ENCODE assay signal across 8 cellular contexts in genomic region chr16:4182581-4183257, GRCh38. TPM values are rescaled to one million over a fixed set of nuclear protein-coding genes. Genes with fewer than 3 reads are reported as not detected.
DNase-seq lines count a peak whose midpoint lies in the region; ATAC-seq and TF ChIP-seq lines count a peak whose summit lies in the region.

No MANE protein-coding gene starts in this region.

- H3K4ac ChIP-seq in H9 (ENCODE audit: low read depth, low read length), result no peak overlapping the region; the same call in 1 of the 2 replicates

- no peak overlapping the region for H3K56ac ChIP-seq in H9 (ENCODE audit: insufficient read length, low read depth, low read length)

- H3K9me3 Mint-ChIP-seq in H9 (no peaks in the 10 kb centered on the region), neural progenitor cell (no peaks in the 10 kb centered on the region)

- peak overlapping the region; percentile 73 to 85 for H3K4me3 Mint-ChIP-seq in H9
- H3K4me3 Mint-ChIP-seq in neural progenitor cell, result peak overlapping the region; percentile 86

- no peak overlapping the region for H2BK5ac ChIP-seq in H9 (ENCODE audit: insufficient read length, low read length)

- no peak overlapping the region for H3K27ac ChIP-seq in H9 (ENCODE audit: insufficient read length, low read depth, low read length)
- H3K27ac ChIP-seq in neural progenitor cell, result no peak overlapping the region

- H3K4me1 Mint-ChIP-seq in H9 (peaks cover 4 to 6% of the 10 kb centered on the region in 2 experiments), neural progenitor cell (peaks cover 4% of the 10 kb centered on the region)

- H3K4me2 ChIP-seq in H9 (ENCODE audit: insufficient read depth, insufficient read length, low read length), result peak overlapping the region; percentile 86
- H3K4me2 ChIP-seq in neural progenitor cell, result peak overlapping the region; percentile 79

- H3K23me2 ChIP-seq in H9 (ENCODE audit: insufficient read length, low read depth, low read length, poor library complexity, severe bottlenecking), result peaks cover 8% of the 10 kb centered on the region

- H2AK5ac ChIP-seq in H9 (ENCODE audit: insufficient read length, low read length), result no peak overlapping the region

- WGBS in H9 (ENCODE audit: extremely low coverage, insufficient read length, low lambda C conversion rate), result no CpG with 5 or more reads among the region's 24 CpGs

- DNase-seq in GM04504 (ENCODE audit: low read depth) (peak; percentile 48), H9 (no peak), NOMO-1 treated with dmso at 0.1 percent for 144 hours (lab: John Stamatoyannopoulos, UW; ENCODE audit: unreplicated experiment) (peak; percentile 81), dermis microvascular lymphatic vessel endothelial cell (ENCODE audit: low read depth in 2 of 2) (peak; percentile 10 to 36), neural progenitor cell (ENCODE audit: low spot score) (no peak), HuH-7 (ENCODE audit: low spot score) (no peak), NCI-H2196 (lab: John Stamatoyannopoulos, UW; ENCODE audit: unreplicated experiment) (no peak)

- no peak overlapping the region for H3K14ac ChIP-seq in H9 (ENCODE audit: insufficient read depth, low read length)

- H3K9me3 ChIP-seq in H9 (ENCODE audit: control insufficient read depth, low read depth, low read length) (no peaks in the 10 kb centered on the region), neural progenitor cell (ENCODE audit: low read depth) (no peaks in the 10 kb centered on the region)

- H3K18ac ChIP-seq in H9 (ENCODE audit: insufficient read length, low read depth, low read length), result no peak overlapping the region

- no peak overlapping the region for H2AFZ ChIP-seq in H9 (ENCODE audit: low read length)
- H2AFZ ChIP-seq in neural progenitor cell (replicated peaks), result peak overlapping the region; percentile 84

- no peak overlapping the region for H2BK20ac ChIP-seq in H9 (ENCODE audit: low read depth, low read length, poor library complexity, severe bottlenecking)

- H4K91ac ChIP-seq in H9 (ENCODE audit: insufficient read length, low read depth, low read length), result no peak overlapping the region

- H3K79me2 ChIP-seq in H9 (ENCODE audit: insufficient read depth, low read length), result no peaks in the 10 kb centered on the region
- no peaks in the 10 kb centered on the region for H3K79me2 ChIP-seq in neural progenitor cell (ENCODE audit: low read depth)

- H3F3A ChIP-seq in neural progenitor cell (ENCODE audit: low read depth), result peaks cover 30% of the 10 kb centered on the region

- peak overlapping the region; percentile 70 for H3K4me3 ChIP-seq in neural progenitor cell

- H4K20me1 ChIP-seq in H9 (ENCODE audit: control insufficient read depth, insufficient read depth, insufficient read length) (no peaks in the 10 kb centered on the region), neural progenitor cell (ENCODE audit: low read depth) (no peaks in the 10 kb centered on the region)

- TF ChIP-seq CTCF in H9 (conservative IDR thresholded peaks at IDR 0.05) (no peak), neural progenitor cell (IDR thresholded peaks at IDR 0.05) (no peak)

- no peak for ATAC-seq in HG03520 (IDR thresholded peaks at IDR 0.05; ENCODE audit: unreplicated experiment)

- H2BK15ac ChIP-seq in H9 (ENCODE audit: low read depth, low read length), result no peak overlapping the region

- peak overlapping the region in 2 of 3 experiments; percentile 61 to 64; a peak in 3 of 7 replicates for H3K27ac Mint-ChIP-seq in H9
- H3K27ac Mint-ChIP-seq in neural progenitor cell, result no peak overlapping the region

- no peak overlapping the region for H3K9ac ChIP-seq in H9 (ENCODE audit: extremely low read depth, insufficient read length, low read length)
- H3K9ac ChIP-seq in neural progenitor cell, result no peak overlapping the region

- H3K36me3 Mint-ChIP-seq in H9 (ENCODE audit: insufficient read depth in 1 of 3, low read depth in 3 of 3) (no peaks in the 10 kb centered on the region), neural progenitor cell (no peaks in the 10 kb centered on the region)

- no peak overlapping the region for H3K23ac ChIP-seq in H9 (ENCODE audit: insufficient read length, low read depth, low read length)

- H3K79me1 ChIP-seq in H9 (ENCODE audit: insufficient read depth, low read depth, low read length, poor library complexity, severe bottlenecking), result no peaks in the 10 kb centered on the region

- H4K5ac ChIP-seq in H9 (ENCODE audit: insufficient read length, low read depth, low read length), result no peak overlapping the region

- no peak overlapping the region for H3T11ph ChIP-seq in H9 (ENCODE audit: low read length)

- no peak overlapping the region for H2BK12ac ChIP-seq in H9 (ENCODE audit: insufficient read length, low read depth, low read length)

- H3K36me3 ChIP-seq in neural progenitor cell, result no peaks in the 10 kb centered on the region

- H3K27me3 ChIP-seq in H9 (ENCODE audit: insufficient read depth, low read length) (no peaks in the 10 kb centered on the region), neural progenitor cell (peaks cover 11% of the 10 kb centered on the region)

- peak overlapping the region; percentile 41 for H2BK120ac ChIP-seq in H9 (ENCODE audit: low read depth, low read length, poor library complexity, severe bottlenecking)

- H3K27me3 Mint-ChIP-seq in H9 (ENCODE audit: low read depth), result peaks cover 11% of the 10 kb centered on the region
- peaks cover 8% of the 10 kb centered on the region for H3K27me3 Mint-ChIP-seq in neural progenitor cell (ENCODE audit: insufficient read depth, low read depth)

- H3K4me1 ChIP-seq in H9 (ENCODE audit: insufficient read depth, low read length), result no peaks in the 10 kb centered on the region; the same call in 1 of the 2 replicates
- H3K4me1 ChIP-seq in neural progenitor cell, result no peaks in the 10 kb centered on the region

- H4K8ac ChIP-seq in H9 (replicated peaks; ENCODE audit: insufficient read length, low read depth, low read length), result no peak overlapping the region

RNA-seq across cellular contexts. Expression of gene SRL, which starts 59.2 kb away (rescaled TPM):
- total RNA-seq in H9 (2021) (not detected in 2 replicates), dermis microvascular lymphatic vessel endothelial cell (under 0.01 and 0.13 TPM in 2 replicates), neural progenitor cell (ENCODE audit: low replicate concordance) (0.06 and 0.22 TPM in 2 replicates)

Comparison
In these comparisons a context has a peak if more than half of its experiments do, and no peak if none do; other contexts are left out.
1. DNase-seq: peak in GM04504 (single experiment), NOMO-1 treated with dmso at 0.1 percent for 144 hours (single experiment) and dermis microvascular lymphatic vessel endothelial cell (2 of 2); none in H9 (single experiment), neural progenitor cell (single experiment), HuH-7 (single experiment) and NCI-H2196 (single experiment).